1 cellular context compared by ENCODE assay signal in the genomic region with DNA sequence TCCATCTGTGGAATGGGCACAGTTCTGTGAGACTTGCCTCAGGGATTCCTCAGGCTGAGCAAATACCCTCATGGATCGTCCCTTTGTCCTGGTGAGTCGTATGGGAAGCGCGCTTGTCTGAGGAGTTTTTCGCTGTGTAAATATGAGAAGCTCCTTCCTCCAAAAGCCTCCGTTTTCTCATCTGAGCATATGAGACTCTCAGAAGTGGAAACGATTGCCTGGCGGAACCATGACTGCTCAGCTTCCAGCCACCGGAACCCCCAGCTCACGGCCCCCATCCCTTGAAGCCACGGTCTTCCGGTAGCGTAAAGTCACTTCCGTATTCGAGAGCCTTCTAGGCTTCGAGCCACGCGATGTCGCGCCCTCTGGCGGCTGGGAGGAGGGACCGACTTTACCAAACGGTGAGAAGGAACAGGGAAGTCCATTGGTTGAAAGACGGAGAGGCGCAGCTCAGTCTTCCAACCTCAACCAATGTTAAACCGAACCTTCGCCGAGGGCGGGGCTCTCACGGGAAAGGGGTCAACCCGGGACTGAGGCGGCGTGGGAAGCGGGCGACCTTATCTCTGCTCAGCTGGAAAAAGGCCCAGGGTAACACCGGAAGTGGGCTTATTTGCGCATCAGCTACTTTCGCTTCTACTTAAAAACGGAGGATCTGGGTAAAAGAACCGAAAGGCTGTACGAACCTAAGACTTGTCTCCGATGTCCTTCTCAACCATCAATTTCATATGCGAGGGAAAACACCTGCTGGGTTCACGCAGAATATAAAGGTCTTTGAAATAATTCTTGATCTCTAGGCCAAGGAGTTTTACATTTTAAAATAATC.
TF ChIP-seq lines count a peak whose summit lies in the region.

No MANE protein-coding gene starts in this region.

TF ChIP-seq in K562, 482 proteins besides CTCF, POLR2A, EP300 and RAD21 (continued from another document and continues in another):
- TF ChIP-seq HLTF (IDR thresholded peaks at IDR 0.05), result no peak
- peak in 1 of 2 experiments; percentile 99; a peak in 2 of 3 replicates for TF ChIP-seq CBX3 (IDR thresholded peaks at IDR 0.05; ENCODE audit: borderline replicate concordance in 1 of 2, low read length in 2 of 2)
- no peak for TF ChIP-seq POLR3G (IDR thresholded peaks at IDR 0.05; ENCODE audit: extremely low read depth, insufficient read length, insufficient replicate concordance)
- TF ChIP-seq, protein P1, sequence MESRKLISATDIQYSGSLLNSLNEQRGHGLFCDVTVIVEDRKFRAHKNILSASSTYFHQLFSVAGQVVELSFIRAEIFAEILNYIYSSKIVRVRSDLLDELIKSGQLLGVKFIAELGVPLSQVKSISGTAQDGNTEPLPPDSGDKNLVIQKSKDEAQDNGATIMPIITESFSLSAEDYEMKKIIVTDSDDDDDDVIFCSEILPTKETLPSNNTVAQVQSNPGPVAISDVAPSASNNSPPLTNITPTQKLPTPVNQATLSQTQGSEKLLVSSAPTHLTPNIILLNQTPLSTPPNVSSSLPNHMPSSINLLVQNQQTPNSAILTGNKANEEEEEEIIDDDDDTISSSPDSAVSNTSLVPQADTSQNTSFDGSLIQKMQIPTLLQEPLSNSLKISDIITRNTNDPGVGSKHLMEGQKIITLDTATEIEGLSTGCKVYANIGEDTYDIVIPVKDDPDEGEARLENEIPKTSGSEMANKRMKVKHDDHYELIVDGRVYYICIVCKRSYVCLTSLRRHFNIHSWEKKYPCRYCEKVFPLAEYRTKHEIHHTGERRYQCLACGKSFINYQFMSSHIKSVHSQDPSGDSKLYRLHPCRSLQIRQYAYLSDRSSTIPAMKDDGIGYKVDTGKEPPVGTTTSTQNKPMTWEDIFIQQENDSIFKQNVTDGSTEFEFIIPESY (CRISPR knock-in tag; IDR thresholded peaks at IDR 0.05), result peak; percentile 90
- TF ChIP-seq NR3C1 (CRISPR knock-in tag; IDR thresholded peaks at IDR 0.05), result no peak
- TF ChIP-seq, protein P2, sequence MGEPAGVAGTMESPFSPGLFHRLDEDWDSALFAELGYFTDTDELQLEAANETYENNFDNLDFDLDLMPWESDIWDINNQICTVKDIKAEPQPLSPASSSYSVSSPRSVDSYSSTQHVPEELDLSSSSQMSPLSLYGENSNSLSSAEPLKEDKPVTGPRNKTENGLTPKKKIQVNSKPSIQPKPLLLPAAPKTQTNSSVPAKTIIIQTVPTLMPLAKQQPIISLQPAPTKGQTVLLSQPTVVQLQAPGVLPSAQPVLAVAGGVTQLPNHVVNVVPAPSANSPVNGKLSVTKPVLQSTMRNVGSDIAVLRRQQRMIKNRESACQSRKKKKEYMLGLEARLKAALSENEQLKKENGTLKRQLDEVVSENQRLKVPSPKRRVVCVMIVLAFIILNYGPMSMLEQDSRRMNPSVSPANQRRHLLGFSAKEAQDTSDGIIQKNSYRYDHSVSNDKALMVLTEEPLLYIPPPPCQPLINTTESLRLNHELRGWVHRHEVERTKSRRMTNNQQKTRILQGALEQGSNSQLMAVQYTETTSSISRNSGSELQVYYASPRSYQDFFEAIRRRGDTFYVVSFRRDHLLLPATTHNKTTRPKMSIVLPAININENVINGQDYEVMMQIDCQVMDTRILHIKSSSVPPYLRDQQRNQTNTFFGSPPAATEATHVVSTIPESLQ (CRISPR knock-in tag; IDR thresholded peaks at IDR 0.05), result no peak
- TF ChIP-seq HNRNPL (IDR thresholded peaks at IDR 0.05; ENCODE audit: low read depth, low read length), result no peak
- no peak for TF ChIP-seq SAFB (IDR thresholded peaks at IDR 0.05; ENCODE audit: borderline replicate concordance, low read depth, low read length)
- TF ChIP-seq SRF (CRISPR knock-in tag; IDR thresholded peaks at IDR 0.05), result no peak
- TF ChIP-seq TRIM28 (IDR thresholded peaks at IDR 0.05), result no peak
- TF ChIP-seq SP2 (IDR thresholded peaks at IDR 0.05; ENCODE audit: extremely low read depth, low read depth, low read length, poor library complexity, severe bottlenecking), result peak; percentile 85
- 0 out of 2 replicates have a peak, but pooled peaks have one; percentile 45 for TF ChIP-seq DMBX1 (CRISPR knock-in tag; IDR thresholded peaks at IDR 0.05; ENCODE audit: borderline replicate concordance)
- peak; percentile 82 for TF ChIP-seq MYC (IDR thresholded peaks at IDR 0.05; ENCODE audit: low read depth, low read length)
- no peak for TF ChIP-seq MYC (CRISPR knock-in tag; IDR thresholded peaks at IDR 0.05; ENCODE audit: borderline replicate concordance, low read depth)
- peak; percentile 50; the same call in 1 of the 2 replicates for TF ChIP-seq TEAD4 (IDR thresholded peaks at IDR 0.05; ENCODE audit: low read length)
- no peak for TF ChIP-seq TEAD4 (CRISPR knock-in tag; IDR thresholded peaks at IDR 0.05; ENCODE audit: borderline replicate concordance)
- no peak; the same call in 1 of the 2 replicates for TF ChIP-seq MAFF (IDR thresholded peaks at IDR 0.05; ENCODE audit: low read length)
- TF ChIP-seq NEUROD1 (IDR thresholded peaks at IDR 0.05; ENCODE audit: borderline replicate concordance, low read depth, low read length, partially characterized antibody), result peak; percentile 33
- 0 out of 2 replicates have a peak, but pooled peaks have one; percentile 29 for TF ChIP-seq LCOR (CRISPR knock-in tag; IDR thresholded peaks at IDR 0.05)
- TF ChIP-seq FOXJ3 (CRISPR knock-in tag; IDR thresholded peaks at IDR 0.05), result no peak
- TF ChIP-seq PPARD (CRISPR knock-in tag; IDR thresholded peaks at IDR 0.05), result no peak
- TF ChIP-seq SETDB1 (IDR thresholded peaks at IDR 0.05; ENCODE audit: low read length), result no peak
- TF ChIP-seq ZNF586 (CRISPR knock-in tag; conservative IDR thresholded peaks at IDR 0.05), result no peak
- TF ChIP-seq RHOXF2B (CRISPR knock-in tag; conservative IDR thresholded peaks at IDR 0.05), result no peak
- no peak for TF ChIP-seq NELFE (IDR thresholded peaks at IDR 0.05; ENCODE audit: insufficient read depth, insufficient read length)
- no peak for TF ChIP-seq ZSCAN32 (CRISPR knock-in tag; IDR thresholded peaks at IDR 0.05)
- no peak for TF ChIP-seq TEAD2 (tag; IDR thresholded peaks at IDR 0.05)
- TF ChIP-seq ZFP1 (CRISPR knock-in tag; IDR thresholded peaks at IDR 0.05), result no peak
- TF ChIP-seq, protein P3, sequence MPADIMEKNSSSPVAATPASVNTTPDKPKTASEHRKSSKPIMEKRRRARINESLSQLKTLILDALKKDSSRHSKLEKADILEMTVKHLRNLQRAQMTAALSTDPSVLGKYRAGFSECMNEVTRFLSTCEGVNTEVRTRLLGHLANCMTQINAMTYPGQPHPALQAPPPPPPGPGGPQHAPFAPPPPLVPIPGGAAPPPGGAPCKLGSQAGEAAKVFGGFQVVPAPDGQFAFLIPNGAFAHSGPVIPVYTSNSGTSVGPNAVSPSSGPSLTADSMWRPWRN (IDR thresholded peaks at IDR 0.05; ENCODE audit: low read depth), result no peak
- no peak for TF ChIP-seq PHF21A (IDR thresholded peaks at IDR 0.05; ENCODE audit: borderline replicate concordance, low read depth)
- TF ChIP-seq ZNF212 (CRISPR knock-in tag; IDR thresholded peaks at IDR 0.05), result no peak
- TF ChIP-seq ZBTB1 (CRISPR knock-in tag; IDR thresholded peaks at IDR 0.05; ENCODE audit: borderline replicate concordance, low read depth), result no peak
- TF ChIP-seq GABPB2 (CRISPR knock-in tag; conservative IDR thresholded peaks at IDR 0.05), result no peak
- no peak for TF ChIP-seq SMAD3 (CRISPR knock-in tag; conservative IDR thresholded peaks at IDR 0.05)
- TF ChIP-seq, protein P4, sequence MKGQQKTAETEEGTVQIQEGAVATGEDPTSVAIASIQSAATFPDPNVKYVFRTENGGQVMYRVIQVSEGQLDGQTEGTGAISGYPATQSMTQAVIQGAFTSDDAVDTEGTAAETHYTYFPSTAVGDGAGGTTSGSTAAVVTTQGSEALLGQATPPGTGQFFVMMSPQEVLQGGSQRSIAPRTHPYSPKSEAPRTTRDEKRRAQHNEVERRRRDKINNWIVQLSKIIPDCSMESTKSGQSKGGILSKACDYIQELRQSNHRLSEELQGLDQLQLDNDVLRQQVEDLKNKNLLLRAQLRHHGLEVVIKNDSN (CRISPR knock-in tag; IDR thresholded peaks at IDR 0.05), result 0 out of 2 replicates have a peak, but pooled peaks have one; percentile 11
- TF ChIP-seq RUNX1 (IDR thresholded peaks at IDR 0.05; ENCODE audit: low read depth), result no peak
- TF ChIP-seq, protein P5, sequence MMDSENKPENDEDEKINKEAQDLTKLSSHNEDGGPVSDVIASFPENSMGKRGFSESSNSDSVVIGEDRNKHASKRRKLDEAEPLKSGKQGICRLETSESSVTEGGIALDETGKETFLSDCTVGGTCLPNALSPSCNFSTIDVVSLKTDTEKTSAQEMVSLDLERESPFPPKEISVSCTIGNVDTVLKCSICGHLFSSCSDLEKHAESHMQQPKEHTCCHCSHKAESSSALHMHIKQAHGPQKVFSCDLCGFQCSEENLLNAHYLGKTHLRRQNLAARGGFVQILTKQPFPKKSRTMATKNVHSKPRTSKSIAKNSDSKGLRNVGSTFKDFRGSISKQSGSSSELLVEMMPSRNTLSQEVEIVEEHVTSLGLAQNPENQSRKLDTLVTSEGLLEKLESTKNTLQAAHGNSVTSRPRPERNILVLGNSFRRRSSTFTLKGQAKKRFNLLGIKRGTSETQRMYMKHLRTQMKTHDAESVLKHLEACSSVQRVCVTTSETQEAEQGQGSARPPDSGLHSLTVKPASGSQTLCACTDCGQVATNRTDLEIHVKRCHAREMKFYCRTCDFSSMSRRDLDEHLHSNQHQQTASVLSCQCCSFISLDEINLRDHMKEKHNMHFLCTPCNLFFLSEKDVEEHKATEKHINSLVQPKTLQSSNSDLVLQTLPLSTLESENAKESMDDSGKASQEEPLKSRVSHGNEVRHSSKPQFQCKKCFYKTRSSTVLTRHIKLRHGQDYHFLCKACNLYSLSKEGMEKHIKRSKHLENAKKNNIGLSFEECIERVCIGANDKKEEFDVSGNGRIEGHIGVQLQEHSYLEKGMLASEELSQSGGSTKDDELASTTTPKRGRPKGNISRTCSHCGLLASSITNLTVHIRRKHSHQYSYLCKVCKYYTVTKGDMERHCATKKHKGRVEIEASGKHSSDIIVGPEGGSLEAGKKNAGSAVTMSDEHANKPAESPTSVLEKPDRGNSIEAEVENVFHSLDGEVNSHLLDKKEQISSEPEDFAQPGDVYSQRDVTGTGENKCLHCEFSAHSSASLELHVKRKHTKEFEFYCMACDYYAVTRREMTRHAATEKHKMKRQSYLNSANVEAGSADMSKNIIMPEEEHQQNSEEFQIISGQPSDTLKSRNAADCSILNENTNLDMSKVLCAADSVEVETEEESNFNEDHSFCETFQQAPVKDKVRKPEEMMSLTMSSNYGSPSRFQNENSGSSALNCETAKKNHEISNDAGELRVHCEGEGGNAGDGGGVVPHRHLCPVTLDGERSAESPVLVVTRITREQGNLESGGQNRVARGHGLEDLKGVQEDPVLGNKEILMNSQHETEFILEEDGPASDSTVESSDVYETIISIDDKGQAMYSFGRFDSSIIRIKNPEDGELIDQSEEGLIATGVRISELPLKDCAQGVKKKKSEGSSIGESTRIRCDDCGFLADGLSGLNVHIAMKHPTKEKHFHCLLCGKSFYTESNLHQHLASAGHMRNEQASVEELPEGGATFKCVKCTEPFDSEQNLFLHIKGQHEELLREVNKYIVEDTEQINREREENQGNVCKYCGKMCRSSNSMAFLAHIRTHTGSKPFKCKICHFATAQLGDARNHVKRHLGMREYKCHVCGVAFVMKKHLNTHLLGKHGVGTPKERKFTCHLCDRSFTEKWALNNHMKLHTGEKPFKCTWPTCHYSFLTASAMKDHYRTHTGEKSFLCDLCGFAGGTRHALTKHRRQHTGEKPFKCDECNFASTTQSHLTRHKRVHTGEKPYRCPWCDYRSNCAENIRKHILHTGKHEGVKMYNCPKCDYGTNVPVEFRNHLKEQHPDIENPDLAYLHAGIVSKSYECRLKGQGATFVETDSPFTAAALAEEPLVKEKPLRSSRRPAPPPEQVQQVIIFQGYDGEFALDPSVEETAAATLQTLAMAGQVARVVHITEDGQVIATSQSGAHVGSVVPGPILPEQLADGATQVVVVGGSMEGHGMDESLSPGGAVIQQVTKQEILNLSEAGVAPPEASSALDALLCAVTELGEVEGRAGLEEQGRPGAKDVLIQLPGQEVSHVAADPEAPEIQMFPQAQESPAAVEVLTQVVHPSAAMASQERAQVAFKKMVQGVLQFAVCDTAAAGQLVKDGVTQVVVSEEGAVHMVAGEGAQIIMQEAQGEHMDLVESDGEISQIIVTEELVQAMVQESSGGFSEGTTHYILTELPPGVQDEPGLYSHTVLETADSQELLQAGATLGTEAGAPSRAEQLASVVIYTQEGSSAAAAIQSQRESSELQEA (IDR thresholded peaks at IDR 0.05; ENCODE audit: low read depth), result no peak
- peak; percentile 56; the same call in 1 of the 2 replicates for TF ChIP-seq SOX6 (IDR thresholded peaks at IDR 0.05)
- TF ChIP-seq CBX2 (IDR thresholded peaks at IDR 0.05; ENCODE audit: insufficient read depth, low read length, poor library complexity, severe bottlenecking), result no peak
- no peak for TF ChIP-seq NR4A1 (CRISPR knock-in tag; IDR thresholded peaks at IDR 0.05)
- TF ChIP-seq NR4A1 (tag; IDR thresholded peaks at IDR 0.05), result no peak; the same call in 1 of the 2 replicates
- TF ChIP-seq SMARCE1 (IDR thresholded peaks at IDR 0.05), result no peak
- TF ChIP-seq, protein P6, sequence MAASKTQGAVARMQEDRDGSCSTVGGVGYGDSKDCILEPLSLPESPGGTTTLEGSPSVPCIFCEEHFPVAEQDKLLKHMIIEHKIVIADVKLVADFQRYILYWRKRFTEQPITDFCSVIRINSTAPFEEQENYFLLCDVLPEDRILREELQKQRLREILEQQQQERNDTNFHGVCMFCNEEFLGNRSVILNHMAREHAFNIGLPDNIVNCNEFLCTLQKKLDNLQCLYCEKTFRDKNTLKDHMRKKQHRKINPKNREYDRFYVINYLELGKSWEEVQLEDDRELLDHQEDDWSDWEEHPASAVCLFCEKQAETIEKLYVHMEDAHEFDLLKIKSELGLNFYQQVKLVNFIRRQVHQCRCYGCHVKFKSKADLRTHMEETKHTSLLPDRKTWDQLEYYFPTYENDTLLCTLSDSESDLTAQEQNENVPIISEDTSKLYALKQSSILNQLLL (CRISPR knock-in tag; IDR thresholded peaks at IDR 0.05; ENCODE audit: borderline replicate concordance), result no peak
- TF ChIP-seq, protein P7, sequence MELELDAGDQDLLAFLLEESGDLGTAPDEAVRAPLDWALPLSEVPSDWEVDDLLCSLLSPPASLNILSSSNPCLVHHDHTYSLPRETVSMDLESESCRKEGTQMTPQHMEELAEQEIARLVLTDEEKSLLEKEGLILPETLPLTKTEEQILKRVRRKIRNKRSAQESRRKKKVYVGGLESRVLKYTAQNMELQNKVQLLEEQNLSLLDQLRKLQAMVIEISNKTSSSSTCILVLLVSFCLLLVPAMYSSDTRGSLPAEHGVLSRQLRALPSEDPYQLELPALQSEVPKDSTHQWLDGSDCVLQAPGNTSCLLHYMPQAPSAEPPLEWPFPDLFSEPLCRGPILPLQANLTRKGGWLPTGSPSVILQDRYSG (tag; conservative IDR thresholded peaks at IDR 0.05; ENCODE audit: low read depth), result no peak
- TF ChIP-seq, protein P8, sequence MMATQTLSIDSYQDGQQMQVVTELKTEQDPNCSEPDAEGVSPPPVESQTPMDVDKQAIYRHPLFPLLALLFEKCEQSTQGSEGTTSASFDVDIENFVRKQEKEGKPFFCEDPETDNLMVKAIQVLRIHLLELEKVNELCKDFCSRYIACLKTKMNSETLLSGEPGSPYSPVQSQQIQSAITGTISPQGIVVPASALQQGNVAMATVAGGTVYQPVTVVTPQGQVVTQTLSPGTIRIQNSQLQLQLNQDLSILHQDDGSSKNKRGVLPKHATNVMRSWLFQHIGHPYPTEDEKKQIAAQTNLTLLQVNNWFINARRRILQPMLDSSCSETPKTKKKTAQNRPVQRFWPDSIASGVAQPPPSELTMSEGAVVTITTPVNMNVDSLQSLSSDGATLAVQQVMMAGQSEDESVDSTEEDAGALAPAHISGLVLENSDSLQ (IDR thresholded peaks at IDR 0.05), result peak; percentile 94
- TF ChIP-seq RCOR1 (IDR thresholded peaks at IDR 0.05; ENCODE audit: borderline replicate concordance in 1 of 2, low read depth in 2 of 2, low read length in 2 of 2), result 0 out of 4 replicates have a peak, but pooled peaks of 1 of the 2 experiments have one; percentile 36
- peak; percentile 52 for TF ChIP-seq PHF8 (IDR thresholded peaks at IDR 0.05; ENCODE audit: borderline replicate concordance, low read length)
